Comparison of ENCODE assay signal across 9 cellular contexts in genomic region chr20:62899633-62900051, GRCh38. TPM values are rescaled to one million over a fixed set of nuclear protein-coding genes. Genes with fewer than 3 reads are reported as not detected.
DNase-seq lines count a peak whose midpoint lies in the region; ATAC-seq and TF ChIP-seq lines count a peak whose summit lies in the region.
"Had no signal": no experiment of that assay in that cellular context is flagged by ENCODE, and none has a peak within 500 bp of the region (broad histone marks: within the 10 kb centered on the region; RNA-seq: fewer than 3 reads in every experiment).

No MANE protein-coding gene starts in this region.

- H3K27me3 Mint-ChIP-seq in activated naive CD4-positive, alpha-beta T cell treated with anti-CD3 and anti-CD28 coated beads, Interleukin-2, amount 10 ng/mL, durations not matched to agents 7 days and 5 days = peaks cover 4% of the 10 kb centered on the region
- no peaks in the 10 kb centered on the region for H3K27me3 Mint-ChIP-seq in activated CD4-positive, alpha-beta memory T cell treated with anti-CD3 and anti-CD28 coated beads for 36 hours

- POLR2A ChIA-PET in activated CD4-positive, alpha-beta memory T cell treated with anti-CD3 and anti-CD28 coated beads for 36 hours (lab: Charles Lee) = interaction anchor here (1.7 to 2.7 kb wide), 2 partner anchors 17 to 28 kb away, joined by 5 to 14 read pairs; no protein-coding TSS in a partner anchor

- H3K4me3 ChIP-seq in upper lobe of right lung = no peak overlapping the region
- H3K4me3 ChIP-seq: skin epidermis had no signal

- H3K4me1 ChIP-seq in upper lobe of right lung = peaks cover 18% of the 10 kb centered on the region

- H3K36me3 Mint-ChIP-seq in activated naive CD4-positive, alpha-beta T cell treated with anti-CD3 and anti-CD28 coated beads, Interleukin-2, amount 10 ng/mL, durations not matched to agents 7 days and 5 days = peaks cover 50% of the 10 kb centered on the region
- H3K36me3 Mint-ChIP-seq in activated CD4-positive, alpha-beta memory T cell treated with anti-CD3 and anti-CD28 coated beads for 36 hours = peaks cover 21% of the 10 kb centered on the region

- CTCF ChIA-PET in activated naive CD4-positive, alpha-beta T cell treated with anti-CD3 and anti-CD28 coated beads, Interleukin-2, amount 10 ng/mL, durations not matched to agents 7 days and 5 days (lab: Charles Lee) = interaction anchor here (1.3 to 7.3 kb wide), 8 partner anchors 8 to 109 kb away, joined by 4 to 46 read pairs (median 11); partner anchors contain the start of gene DIDO1
- CTCF ChIA-PET in activated CD4-positive, alpha-beta memory T cell treated with anti-CD3 and anti-CD28 coated beads for 36 hours (lab: Charles Lee) = interaction anchor here (0.9 to 6.9 kb wide), 14 partner anchors 8 to 128 kb away, joined by 3 to 127 read pairs (median 4); partner anchors contain the start of genes DIDO1 and GID8

- ATAC-seq in upper lobe of right lung (peak; percentile 47), HG03354 (IDR thresholded peaks at IDR 0.05; ENCODE audit: poor library complexity, severe bottlenecking, unreplicated experiment) (no peak)

- H3K4me3 Mint-ChIP-seq in activated naive CD4-positive, alpha-beta T cell treated with anti-CD3 and anti-CD28 coated beads, Interleukin-2, amount 10 ng/mL, durations not matched to agents 7 days and 5 days = no peak overlapping the region
- H3K4me3 Mint-ChIP-seq in activated CD4-positive, alpha-beta memory T cell treated with anti-CD3 and anti-CD28 coated beads for 36 hours = no peak overlapping the region

- no peaks in the 10 kb centered on the region for H3K27me3 ChIP-seq in upper lobe of right lung

- H3K27ac ChIP-seq in upper lobe of right lung = no peak overlapping the region

- intact Hi-C loops in activated CD4-positive, alpha-beta memory T cell treated with anti-CD3 and anti-CD28 coated beads for 36 hours (cut with micrococcal nuclease) = loop anchor here (1.0 to 5.0 kb wide), 3 partner anchors 20 to 109 kb away; partner anchors contain the start of gene GID8
- intact Hi-C loops in upper lobe of right lung (cut with DNase I) = no loop called here

- H3K9me3 Mint-ChIP-seq in activated naive CD4-positive, alpha-beta T cell treated with anti-CD3 and anti-CD28 coated beads, Interleukin-2, amount 10 ng/mL, durations not matched to agents 7 days and 5 days = no peaks in the 10 kb centered on the region
- no peaks in the 10 kb centered on the region for H3K9me3 Mint-ChIP-seq in activated CD4-positive, alpha-beta memory T cell treated with anti-CD3 and anti-CD28 coated beads for 36 hours

- H3K36me3 ChIP-seq in upper lobe of right lung = peaks cover 57% of the 10 kb centered on the region

- peaks cover 46% of the 10 kb centered on the region for H3K4me1 Mint-ChIP-seq in activated naive CD4-positive, alpha-beta T cell treated with anti-CD3 and anti-CD28 coated beads, Interleukin-2, amount 10 ng/mL, durations not matched to agents 7 days and 5 days
- peaks cover 41% of the 10 kb centered on the region for H3K4me1 Mint-ChIP-seq in activated CD4-positive, alpha-beta memory T cell treated with anti-CD3 and anti-CD28 coated beads for 36 hours (ENCODE audit: low read depth)

- no peak for DNase-seq in activated naive CD4-positive, alpha-beta T cell treated with anti-CD3 and anti-CD28 coated beads, Interleukin-2, amount 10 ng/mL, durations not matched to agents 7 days and 5 days
- DNase-seq in activated naive CD4-positive, alpha-beta T cell treated with Interleukin-2 at 50 U/mL for 16 hours = no peak
- DNase-seq in activated CD4-positive, alpha-beta memory T cell treated with anti-CD3 and anti-CD28 coated beads for 36 hours = no peak
- DNase-seq in left kidney (ENCODE audit: low read depth, low spot score) (peak; percentile 68), upper lobe of right lung (no peak), foreskin melanocyte (no peak)
- no peak for DNase-seq in activated CD4-positive, alpha-beta T cell treated with anti-CD3 and anti-CD28 coated beads, Interleukin-2, amount 50 U/mL, for 48 hours

- H3K27ac Mint-ChIP-seq in activated naive CD4-positive, alpha-beta T cell treated with anti-CD3 and anti-CD28 coated beads, Interleukin-2, amount 10 ng/mL, durations not matched to agents 7 days and 5 days = peak overlapping the region; percentile 33
- H3K27ac Mint-ChIP-seq in activated CD4-positive, alpha-beta memory T cell treated with anti-CD3 and anti-CD28 coated beads for 36 hours = peak overlapping the region; percentile 75

- TF ChIP-seq CTCF in upper lobe of right lung (IDR thresholded peaks at IDR 0.05) = no peak

- no peaks in the 10 kb centered on the region for H3K9me3 ChIP-seq in upper lobe of right lung

RNA-seq across cellular contexts. Expression of gene DIDO1, which starts 26.7 kb away (rescaled TPM):
- total RNA-seq in activated CD4-positive, alpha-beta memory T cell treated with anti-CD3 and anti-CD28 coated beads for 36 hours = 10 to 100 TPM; 46.6 to 48.4 TPM
- 55.5 TPM for total RNA-seq in upper lobe of right lung

RNA-seq across cellular contexts. Expression of gene TCFL5, which starts 38.0 kb away (rescaled TPM):
- 1 to 10 TPM; 4.7 to 5.0 TPM for total RNA-seq in activated CD4-positive, alpha-beta memory T cell treated with anti-CD3 and anti-CD28 coated beads for 36 hours
- total RNA-seq in upper lobe of right lung = 7.8 TPM

RNA-seq across cellular contexts. Expression of gene GID8, which starts 38.3 kb away (rescaled TPM):
- 10 to 100 TPM; 33.9 to 34.8 TPM for total RNA-seq in activated CD4-positive, alpha-beta memory T cell treated with anti-CD3 and anti-CD28 coated beads for 36 hours
- total RNA-seq in upper lobe of right lung = 27.4 TPM

RNA-seq across cellular contexts. Expression of gene SLC17A9, which starts 52.9 kb away (rescaled TPM):
- total RNA-seq in activated CD4-positive, alpha-beta memory T cell treated with anti-CD3 and anti-CD28 coated beads for 36 hours = 1 to 10 TPM; 9.5 to 9.7 TPM
- 15.2 TPM for total RNA-seq in upper lobe of right lung
